Comparison of ENCODE assay signal across 17 cellular contexts in genomic region chr20:31440012-31440659, GRCh38. TPM values are rescaled to one million over a fixed set of nuclear protein-coding genes. Genes with fewer than 3 reads are reported as not detected.
DNase-seq lines count a peak whose midpoint lies in the region; ATAC-seq, FAIRE-seq and TF ChIP-seq lines count a peak whose summit lies in the region.
"Had no signal": no experiment of that assay in that cellular context is flagged by ENCODE, and none has a peak within 500 bp of the region (broad histone marks: within the 10 kb centered on the region; RNA-seq: fewer than 3 reads in every experiment).

Gene DEFB123, plus strand, starts transcription at chr20:31440632. Its CDS starts 67 bp downstream, at chr20:31440699.

- TF ChIP-seq CTCF in HepG2 (CRISPR knock-in tag; IDR thresholded peaks at IDR 0.05) (peak; percentile 50), right lobe of liver (IDR thresholded peaks at IDR 0.05) (no peak), cardiac fibroblast (IDR thresholded peaks at IDR 0.05; ENCODE audit: low read depth, low read length) (peak; percentile 32), testis (IDR thresholded peaks at IDR 0.05) (peak; percentile 55 to 58 (median 56))

- TF ChIP-seq RAD21 in HepG2 (CRISPR knock-in tag; IDR thresholded peaks at IDR 0.05), result no peak

- no peak within 1 kb of the TSS for H3K4me3 ChIP-seq in HepG2 (replicated peaks in 1 of 3; ENCODE audit: insufficient read depth in 1 of 3, low read depth in 2 of 3, low read length in 3 of 3)
- no peak within 1 kb of the TSS for H3K4me3 ChIP-seq in right lobe of liver
- H3K4me3 ChIP-seq in cardiac fibroblast (replicated peaks in 1 of 2; ENCODE audit: low read depth in 2 of 2, low read length in 2 of 2), result no peak within 1 kb of the TSS
- H3K4me3 ChIP-seq in testis, result peak within 1 kb of the TSS; percentile 9 to 58
- H3K4me3 ChIP-seq: SJCRH30 had no signal

- no peak within 1 kb of the TSS for H3K9ac ChIP-seq in HepG2 (ENCODE audit: insufficient read depth, low read depth, low read length)

- H4K20me1 ChIP-seq in HepG2 (ENCODE audit: insufficient read depth, low read length), result no peaks in the 10 kb centered on the region

- H3K27me3 ChIP-seq in HepG2 (ENCODE audit: control insufficient read depth in 1 of 2, insufficient read depth in 2 of 2, low read length in 2 of 2) (peaks cover 3 to 21% of the 10 kb centered on the region in 2 experiments; a peak in 3 of 5 replicates), right lobe of liver (no peaks in the 10 kb centered on the region), testis (no peaks in the 10 kb centered on the region)

- ATAC-seq in HepG2, result peak; percentile 55
- no peak for ATAC-seq in right lobe of liver

- POLR2A ChIA-PET in HepG2 (lab: Yijun Ruan, JAX), result no interaction called here

- no peak within 1 kb of the TSS for H3K4me2 ChIP-seq in HepG2 (ENCODE audit: low read depth, low read length)

- no peaks in the 10 kb centered on the region for H3K9me3 ChIP-seq in HepG2 (ENCODE audit: low read length)
- H3K9me3 ChIP-seq in right lobe of liver, result no peaks in the 10 kb centered on the region
- H3K9me3 ChIP-seq in testis, result no peaks in the 10 kb centered on the region
- H3K9me3 ChIP-seq: SJCRH30 had no signal

- H3K27ac ChIP-seq in HepG2 (ENCODE audit: extremely low read length, insufficient read depth, low read length) (no peak within 1 kb of the TSS), right lobe of liver (no peak within 1 kb of the TSS), testis (peak within 1 kb of the TSS; percentile 50 to 68)
- H3K27ac ChIP-seq: SJCRH30 had no signal

- CTCF ChIA-PET in HepG2 (lab: Yijun Ruan, JAX; ENCODE audit: low intra/inter-chr PET ratio, low total read pairs), result no interaction called here

- H3K79me2 ChIP-seq in HepG2 (ENCODE audit: insufficient read depth, low read length), result no peaks in the 10 kb centered on the region

- WGBS in HepG2 (ENCODE audit: low lambda C conversion rate), result 57% methylated on average over 16 of the region's 16 CpGs
- 55% methylated on average over 11 of the region's 16 CpGs for WGBS in right lobe of liver (ENCODE audit: insufficient coverage, low coverage, low lambda C conversion rate, missing lambda C conversion rate)
- WGBS in testis, 2 donors, result 74 to 80% methylated on average over 15 to 16 of the region's 16 CpGs

- H3K36me3 ChIP-seq in HepG2 (replicated peaks in 1 of 2; ENCODE audit: control insufficient read depth in 1 of 2, insufficient read depth in 2 of 2, low read length in 2 of 2) (no peaks in the 10 kb centered on the region), right lobe of liver (no peaks in the 10 kb centered on the region), testis (ENCODE audit: low read depth, missing control alignments) (no peaks in the 10 kb centered on the region)
- H3K36me3 ChIP-seq: SJCRH30 had no signal

- in situ Hi-C loops in HepG2 (cut with HindIII; ENCODE audit: extremely low pct_ligation_motif_present, low pct_unique_long_range_greater_than_20kb), result no loop called here

- no TSS peak for BruUV-seq in HepG2 (replicated peaks; lab: Mats Ljungman, UMichigan)

- peaks cover 22% of the 10 kb centered on the region for H3K4me1 ChIP-seq in HepG2 (ENCODE audit: insufficient read depth, low read length)
- H3K4me1 ChIP-seq in right lobe of liver, result no peaks in the 10 kb centered on the region
- H3K4me1 ChIP-seq in testis, result no peaks in the 10 kb centered on the region
- H3K4me1 ChIP-seq: SJCRH30 had no signal

- DNase-seq in HepG2 (ENCODE audit: low spot score), result no peak
- DNase-seq in right lobe of liver, result no peak
- peak; percentile 6 for DNase-seq in HT1080 (ENCODE audit: low read depth)
- no peak for DNase-seq in cardiac fibroblast (ENCODE audit: low read depth in 2 of 2)
- peak; percentile 87 for DNase-seq in testis
- no peak for DNase-seq in SIG-M5 treated with dmso at 0.1 percent for 504 hours (lab: John Stamatoyannopoulos, UW; ENCODE audit: unreplicated experiment)
- DNase-seq in C1 segment of cervical spinal cord (lab: John Stamatoyannopoulos, UW), result no peak
- DNase-seq in NCI-H774 (lab: John Stamatoyannopoulos, UW), result no peak
- DNase-seq: activated naive CD4-positive, alpha-beta T cell treated with anti-CD3 and anti-CD28 coated beads, Interleukin-2, amount 10 ng/mL, durations not matched to agents 7 days and 5 days; CD4-positive, CD25-positive, alpha-beta regulatory T cell; cerebellar nuclear complex; midbrain; NCI-H510A treated with DMSO at 0.1 percent for 48 hours; SJCRH30; stimulated activated naive CD4-positive, alpha-beta T cell treated with Interleukin-2 at 50 U/mL for 16 hours had no signal

- TF ChIP-seq POLR2A in HepG2 (IDR thresholded peaks at IDR 0.05; ENCODE audit: insufficient read depth in 1 of 2, low read depth in 2 of 2, low read length in 2 of 2) (no peak), right lobe of liver (IDR thresholded peaks at IDR 0.05) (no peak), testis (IDR thresholded peaks at IDR 0.05) (no peak)

- intact Hi-C loops in HepG2 (cut with micrococcal nuclease; ENCODE audit: unreplicated experiment), result no loop called here
- intact Hi-C loops in right lobe of liver (cut with DNase I), result no loop called here
- intact Hi-C loops in testis (cut with DNase I; ENCODE audit: low total_unique reads), result no loop called here

- TF ChIP-seq EP300 in HepG2 (IDR thresholded peaks at IDR 0.05; ENCODE audit: low read depth in 2 of 2, low read length in 2 of 2), result no peak
- TF ChIP-seq EP300 in HepG2 (CRISPR knock-in tag; IDR thresholded peaks at IDR 0.05; ENCODE audit: borderline replicate concordance), result no peak

- no peak for FAIRE-seq in HepG2 (lab: Jason Lieb, UNC)

- H2AFZ ChIP-seq in HepG2 (ENCODE audit: low read length), result no peak within 1 kb of the TSS

TF ChIP-seq in HepG2, 621 proteins besides CTCF, POLR2A, EP300 and RAD21:
- TF ChIP-seq ZNF597 (CRISPR knock-in tag; IDR thresholded peaks at IDR 0.05) (no peak), XRCC5 (optimal IDR thresholded peaks at IDR 0.05; ENCODE audit: low read length) (peak; percentile 45), E2F5 (CRISPR knock-in tag; conservative IDR thresholded peaks at IDR 0.05) (no peak)

RNA-seq across cellular contexts. Expression of gene DEFB123, which starts in this region (rescaled TPM):
- total RNA-seq in HepG2 (2016; rRNA removed; fragmentation: Illumina TruSeq; extraction: Trizol) (not detected in 2 replicates), right lobe of liver (not detected), testis (100 to 1,000 TPM; 654 to 709 TPM)
- total RNA-seq in HepG2 (2016; cell fraction: cytosol; rRNA removed; fragmentation: Illumina TruSeq; extraction: Trizol; ENCODE audit: low read depth), result not detected in 2 replicates
- total RNA-seq in HepG2 (2016; cell fraction: insoluble cytoplasmic fraction; rRNA removed; fragmentation: Illumina TruSeq; extraction: Trizol), result not detected in 2 replicates
- not detected in 2 replicates for total RNA-seq in HepG2 (2016; cell fraction: membrane; rRNA removed; fragmentation: Illumina TruSeq; extraction: Trizol)
- not detected in 2 replicates for total RNA-seq in HepG2 (2016; cell fraction: nucleus; rRNA removed; fragmentation: Illumina TruSeq; extraction: Trizol)
- polyA plus RNA-seq in HepG2 (2011; rRNA removed) (not detected in 2 replicates), testis (ENCODE audit: insufficient read depth, low read depth, low replicate concordance) (222 TPM)
- polyA plus RNA-seq in HepG2 (2011; cell fraction: cytosol; rRNA removed), result not detected in 2 replicates
- polyA plus RNA-seq in HepG2 (2011; cell fraction: nucleus; rRNA removed), result not detected in 2 replicates
- polyA plus RNA-seq in HepG2 (2012), result not detected in 2 replicates
- polyA plus RNA-seq in HepG2 (2016; cell fraction: cytosol; fragmentation: Illumina TruSeq; extraction: Trizol; ENCODE audit: low read depth), result not detected in 2 replicates
- not detected in 2 replicates for polyA plus RNA-seq in HepG2 (2016; cell fraction: insoluble cytoplasmic fraction; fragmentation: Illumina TruSeq; extraction: Trizol; ENCODE audit: low read depth)
- not detected in 2 replicates for polyA plus RNA-seq in HepG2 (2016; cell fraction: membrane; fragmentation: Illumina TruSeq; extraction: Trizol; ENCODE audit: low read depth)
- polyA plus RNA-seq in HepG2 (2016; cell fraction: nucleus; fragmentation: Illumina TruSeq; extraction: Trizol; ENCODE audit: insufficient read depth, low read depth), result not detected in 2 replicates
- polyA minus RNA-seq in HepG2 (2011; rRNA and poly(A)+ RNA removed; ENCODE audit: low replicate concordance), result not detected in 2 replicates
- polyA minus RNA-seq in HepG2 (2011; cell fraction: cytosol; rRNA and poly(A)+ RNA removed), result not detected in 2 replicates
- polyA minus RNA-seq in HepG2 (2011; cell fraction: nucleus; rRNA and poly(A)+ RNA removed), result not detected in 2 replicates
- not detected in 2 replicates for total RNA-seq in HT1080 (2014; rRNA removed; shearing (Covaris generic))
- polyA plus RNA-seq in HT1080 (2015; cell fraction: cytosol; rRNA removed), result not detected in 2 replicates
- polyA plus RNA-seq in HT1080 (2015; cell fraction: nucleus; rRNA removed), result not detected in 2 replicates
- total RNA-seq: CD4-positive, CD25-positive, alpha-beta regulatory T cell; H4; posterior vena cava; SJCRH30 had no signal
- polyA plus RNA-seq: CD4-positive, CD25-positive, alpha-beta regulatory T cell had no signal

Comparison
In these comparisons a context has a peak if more than half of its experiments do, and no peak if none do; other contexts are left out.
1. RNA of gene DEFB123 (total RNA-seq): 654 to 709 TPM in testis; not detected in HepG2, not detected in right lobe of liver and not detected in HT1080; every median in the first group is over 100 times any median in the second.
2. RNA of gene DEFB123 (polyA plus RNA-seq): 222 TPM in testis (single experiment); not detected in HepG2; every median in the first group is over 100 times any median in the second.
3. CTCF ChIP-seq: peak in HepG2 (single experiment), cardiac fibroblast (single experiment) and testis (3 of 3); none in right lobe of liver (0 of 4).
4. Peak in ATAC-seq in HepG2; RNA of the gene not detected or under 1 TPM.
5. Peak in DNase-seq in HT1080; RNA of the gene not detected or under 1 TPM.
6. H3K27ac ChIP-seq: peak in testis (2 of 2); none in HepG2 (single experiment) and right lobe of liver (0 of 3).
7. H3K4me3 ChIP-seq: peak in testis (2 of 2); none in HepG2 (0 of 3), right lobe of liver (0 of 3) and cardiac fibroblast (0 of 2).